Comparison of ENCODE assay signal across 22 cellular contexts in the genomic region with DNA sequence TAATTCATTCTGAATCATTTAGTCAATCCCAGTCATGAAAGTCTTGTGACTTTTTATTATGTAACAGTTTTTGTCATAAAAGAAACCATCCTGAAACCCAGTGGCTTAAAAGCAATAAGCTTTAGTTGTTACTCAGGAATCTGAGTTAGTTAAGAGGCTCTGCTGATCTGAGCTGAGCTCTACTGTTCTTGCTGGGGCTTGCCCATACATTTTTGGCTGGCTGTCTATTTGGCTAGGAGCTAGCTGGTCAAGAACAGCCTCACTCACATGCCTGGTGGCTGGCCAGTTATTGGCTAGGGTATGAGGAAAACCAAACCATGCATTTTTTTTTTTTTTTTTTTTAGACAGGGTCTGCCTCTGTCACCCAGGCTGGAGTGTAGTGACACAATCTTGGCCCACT. TPM values are rescaled to one million over a fixed set of nuclear protein-coding genes. Genes with fewer than 3 reads are reported as not detected.
DNase-seq lines count a peak whose midpoint lies in the region; ATAC-seq and TF ChIP-seq lines count a peak whose summit lies in the region.
"Had no signal": no experiment of that assay in that cellular context is flagged by ENCODE, and none has a peak within 500 bp of the region (broad histone marks: within the 10 kb centered on the region; RNA-seq: fewer than 3 reads in every experiment).

No MANE protein-coding gene starts in this region.

- no peak overlapping the region for H3K9ac ChIP-seq in GM23248
- H3K9ac ChIP-seq: BLaER1 treated with 17β-estradiol and CSF1 and Interleukin-3, amounts not matched to agents 10 nM and 100 nM had no signal

- H3K4me3 ChIP-seq in GM23248 (no peak overlapping the region), MG63 (no peak overlapping the region), choroid plexus epithelial cell (ENCODE audit: low read depth, low read length) (no peak overlapping the region), fibroblast of pulmonary artery (replicated peaks; ENCODE audit: low read depth, low read length) (no peak overlapping the region)
- H3K4me3 ChIP-seq: BLaER1 treated with 17β-estradiol and CSF1 and Interleukin-3, amounts not matched to agents 10 nM and 100 nM had no signal

- H3K79me2 ChIP-seq in GM23248 (ENCODE audit: insufficient read depth), result no peaks in the 10 kb centered on the region

- in situ Hi-C loops in GM23248 (cut with MboI), result no loop called here

- no peaks in the 10 kb centered on the region for H3K9me2 ChIP-seq in GM23248 (ENCODE audit: insufficient read depth)

- H3K27ac ChIP-seq in GM23248, result no peak overlapping the region
- H3K27ac ChIP-seq: BLaER1 treated with 17β-estradiol and CSF1 and Interleukin-3, amounts not matched to agents 10 nM and 100 nM had no signal

- TF ChIP-seq CTCF in choroid plexus epithelial cell (conservative IDR thresholded peaks at IDR 0.05; ENCODE audit: low read depth, low read length) (no peak), fibroblast of pulmonary artery (IDR thresholded peaks at IDR 0.05; ENCODE audit: low read length, missing control alignments) (no peak)

- H3K4me1 ChIP-seq in GM23248 (ENCODE audit: insufficient read depth), result no peaks in the 10 kb centered on the region
- H3K4me1 ChIP-seq: BLaER1 treated with 17β-estradiol and CSF1 and Interleukin-3, amounts not matched to agents 10 nM and 100 nM had no signal

- no peak overlapping the region for H2AFZ ChIP-seq in GM23248

- H3K9me3 ChIP-seq in GM23248 (ENCODE audit: low read depth) (no peaks in the 10 kb centered on the region), MG63 (no peaks in the 10 kb centered on the region)

- no peaks in the 10 kb centered on the region for H3K36me3 ChIP-seq in GM23248 (ENCODE audit: low read depth)
- H3K36me3 ChIP-seq in MG63, result peaks cover 74% of the 10 kb centered on the region
- H3K36me3 ChIP-seq: BLaER1 treated with 17β-estradiol and CSF1 and Interleukin-3, amounts not matched to agents 10 nM and 100 nM had no signal

- no peak for ATAC-seq in GM19035 (IDR thresholded peaks at IDR 0.05; ENCODE audit: unreplicated experiment)
- ATAC-seq in HG03460 (IDR thresholded peaks at IDR 0.05; ENCODE audit: unreplicated experiment), result no peak
- ATAC-seq: Panc1, Right ventricle myocardium inferior had no signal

- H3F3A ChIP-seq in GM23248 (ENCODE audit: insufficient read depth), result no peaks in the 10 kb centered on the region

- H4K20me1 ChIP-seq in GM23248 (ENCODE audit: insufficient read depth), result no peaks in the 10 kb centered on the region

- peak; percentile 44 for DNase-seq in GM23248
- DNase-seq in MG63, result peak; percentile 91
- peak; percentile 45 for DNase-seq in choroid plexus epithelial cell (ENCODE audit: low read depth)
- peak; percentile 59 for DNase-seq in fibroblast of pulmonary artery (ENCODE audit: low read depth)
- no peak for DNase-seq in hepatic stellate cell (ENCODE audit: low spot score)
- no peak for DNase-seq in dermis blood vessel endothelial cell
- DNase-seq: CD8-positive, alpha-beta memory T cell; DND-41; GOT3; KBM-7; NCI-H1417; NCI-H187; NCI-H2107; NCI-H345; NCI-H526 treated with DMSO at 0.1 percent for 48 hours had no signal

- H3K27me3 ChIP-seq in GM23248 (replicated peaks; ENCODE audit: insufficient read depth) (peaks cover 17% of the 10 kb centered on the region), MG63 (no peaks in the 10 kb centered on the region)

- H3K4me2 ChIP-seq in GM23248 (ENCODE audit: unreplicated experiment), result no peak overlapping the region
- H3K4me2 ChIP-seq: BLaER1 treated with 17β-estradiol and CSF1 and Interleukin-3, amounts not matched to agents 10 nM and 100 nM had no signal

RNA-seq across cellular contexts. Expression of a gene that starts 10.6 kb away (rescaled TPM):
- total RNA-seq in GM23248 (2014; rRNA removed; shearing (Covaris generic)), result 2.4 and 4.1 TPM in 2 replicates
- 3.8 and 4.0 TPM in 2 replicates for polyA plus RNA-seq in GM23248 (2016; fragmentation: Nextera tagmentation; extraction: Ambion mirVana)
- 20.4 and 33.2 TPM in 2 replicates for total RNA-seq in MG63 (2014; rRNA removed; shearing (Covaris generic); ENCODE audit: low replicate concordance)
- not detected in 2 replicates for total RNA-seq in dermis blood vessel endothelial cell
- total RNA-seq: A673; CD8-positive, alpha-beta memory T cell; G401 had no signal
- polyA plus RNA-seq: CD8-positive, alpha-beta memory T cell had no signal

RNA-seq across cellular contexts. Expression of a gene that starts 53.5 kb away (rescaled TPM):
- total RNA-seq in GM23248 (2014; rRNA removed; shearing (Covaris generic)), result 40.5 and 42.7 TPM in 2 replicates
- 46.0 and 53.5 TPM in 2 replicates for polyA plus RNA-seq in GM23248 (2016; fragmentation: Nextera tagmentation; extraction: Ambion mirVana)
- 40.7 and 73.5 TPM in 2 replicates for total RNA-seq in MG63 (2014; rRNA removed; shearing (Covaris generic); ENCODE audit: low replicate concordance)
- total RNA-seq in dermis blood vessel endothelial cell, result 32.0 and 35.2 TPM in 2 replicates

Comparison
In these comparisons a context has a peak if more than half of its experiments do, and no peak if none do; other contexts are left out.
1. DNase-seq: peak in GM23248 (single experiment), MG63 (single experiment), choroid plexus epithelial cell (single experiment) and fibroblast of pulmonary artery (single experiment); none in hepatic stellate cell (single experiment) and dermis blood vessel endothelial cell (single experiment).